ENCODE assay signal across 1 cellular context in genomic region chr14:64685364-64686130, GRCh38.
TF ChIP-seq lines count a peak whose summit lies in the region.

No MANE protein-coding gene starts in this region.

TF ChIP-seq in GM23338, 12 proteins besides CTCF, POLR2A, EP300 and RAD21 (continued from another document):
- no peak for TF ChIP-seq ZNF462 (CRISPR knock-in tag; IDR thresholded peaks at IDR 0.05)
- TF ChIP-seq CREB1 (CRISPR knock-in tag; IDR thresholded peaks at IDR 0.05; ENCODE audit: low read depth) = no peak
- TF ChIP-seq NANOG (IDR thresholded peaks at IDR 0.05; ENCODE audit: borderline replicate concordance) = no peak
TF ChIP-seq in GM23338: peak in this region for 0.
